27 cellular contexts compared by ENCODE assay signal in genomic region chr7:90025771-90026170, GRCh38.
DNase-seq lines count a peak whose midpoint lies in the region; ATAC-seq, FAIRE-seq and TF ChIP-seq lines count a peak whose summit lies in the region.
"Had no signal": no experiment of that assay in that cellular context is flagged by ENCODE, and none has a peak within 500 bp of the region (broad histone marks: within the 10 kb centered on the region; RNA-seq: fewer than 3 reads in every experiment).

No MANE protein-coding gene starts in this region.

- DNase-seq in GM12891 (ENCODE audit: insufficient read length, low spot score) (no peak), DMS114 treated with DMSO at 0.1 percent for 48 hours (lab: John Stamatoyannopoulos, UW; ENCODE audit: unreplicated experiment) (no peak)
- no peak for DNase-seq in activated naive CD4-positive, alpha-beta T cell treated with anti-CD3 and anti-CD28 coated beads, Interleukin-2, amount 50 U/mL, for 72 hours (ENCODE audit: low spot score in 2 of 2)
- no peak for DNase-seq in CD4-positive, alpha-beta memory T cell
- DNase-seq: activated naive CD8-positive, alpha-beta T cell treated with anti-CD3 and anti-CD28 coated beads, Interleukin-2, amount 10 ng/mL, durations not matched to agents 7 days and 5 days; BE2C; GM23248; hippocampal formation; IMR-90; islet precursor cell; mammary epithelial cell; naive B cell; NCI-H187 treated with DMSO at 0.1 percent for 48 hours; pancreas; Right ventricle myocardium superior; stimulated activated naive CD8-positive, alpha-beta T cell treated with anti-CD3 and anti-CD28 coated beads, Interleukin-15, Interleukin-2, amounts not matched to agents 100 U/mL and 50 U/mL, for 24 hours; trophoblast cell had no signal

- CTCF ChIA-PET in CD4-positive, alpha-beta memory T cell (lab: Charles Lee; ENCODE audit: partially characterized antibody): no interaction called here

- no peaks in the 10 kb centered on the region for H3K36me3 Mint-ChIP-seq in activated naive CD4-positive, alpha-beta T cell treated with anti-CD3 and anti-CD28 coated beads, Interleukin-2, amount 50 U/mL, for 72 hours
- H3K36me3 Mint-ChIP-seq in CD4-positive, alpha-beta memory T cell: no peaks in the 10 kb centered on the region
- H3K36me3 Mint-ChIP-seq: activated naive CD8-positive, alpha-beta T cell treated with anti-CD3 and anti-CD28 coated beads, Interleukin-2, amount 10 ng/mL, durations not matched to agents 7 days and 5 days; brain; naive B cell had no signal

- no peaks in the 10 kb centered on the region for H3K27me3 ChIP-seq in CD4-positive, alpha-beta memory T cell (ENCODE audit: insufficient read depth, low read length)
- H3K27me3 ChIP-seq: BE2C, pancreas had no signal

- H3K4me3 ChIP-seq in CD4-positive, alpha-beta memory T cell (ENCODE audit: low read length in 2 of 2): no peak overlapping the region
- H3K4me3 ChIP-seq: coronary artery, GM23248, pancreas had no signal

- H3K27ac ChIP-seq in CD4-positive, alpha-beta memory T cell (ENCODE audit: low read depth, low read length): no peak overlapping the region
- H3K27ac ChIP-seq: coronary artery, GM23248, HL-60, pancreas had no signal

- ATAC-seq in GM18907 (IDR thresholded peaks at IDR 0.05; ENCODE audit: unreplicated experiment) (peak; percentile 69), HG02610 (IDR thresholded peaks at IDR 0.05; ENCODE audit: unreplicated experiment) (peak; percentile 74), HG03342 (IDR thresholded peaks at IDR 0.05; ENCODE audit: unreplicated experiment) (peak; percentile 91), GM21737 (IDR thresholded peaks at IDR 0.05; ENCODE audit: unreplicated experiment) (no peak)
- ATAC-seq in activated naive CD4-positive, alpha-beta T cell treated with anti-CD3 and anti-CD28 coated beads, Interleukin-2, amount 50 U/mL, for 72 hours: no peak
- ATAC-seq: pancreas; sciatic nerve; stimulated activated naive CD8-positive, alpha-beta T cell treated with anti-CD3 and anti-CD28 coated beads, Interleukin-15, Interleukin-2, amounts not matched to agents 100 U/mL and 50 U/mL, for 24 hours; WTC11 had no signal

- peaks cover 0 to 19% of the 10 kb centered on the region in 2 donors for H3K9me3 Mint-ChIP-seq in activated naive CD4-positive, alpha-beta T cell treated with anti-CD3 and anti-CD28 coated beads, Interleukin-2, amount 50 U/mL, for 72 hours
- H3K9me3 Mint-ChIP-seq in CD4-positive, alpha-beta memory T cell: peaks cover 0 to 6% (median 0%) of the 10 kb centered on the region in 8 donors
- H3K9me3 Mint-ChIP-seq: T-helper 1 cell treated with Interleukin-12 subunit alpha and Interleukin-12 subunit beta and Interleukin-4 antibody, amounts not matched to agents 30 μg/mL and 1 μg/mL, for 36 hours had no signal

- H3K4me3 Mint-ChIP-seq in CD4-positive, alpha-beta memory T cell: no peak overlapping the region
- H3K4me3 Mint-ChIP-seq: activated naive CD8-positive, alpha-beta T cell treated with anti-CD3 and anti-CD28 coated beads, Interleukin-2, amount 10 ng/mL, durations not matched to agents 7 days and 5 days; brain; naive B cell; T-helper 1 cell treated with Interleukin-12 subunit alpha and Interleukin-12 subunit beta and Interleukin-4 antibody, amounts not matched to agents 30 μg/mL and 1 μg/mL, for 36 hours; WTC11 had no signal

- no peak overlapping the region for H3K27ac Mint-ChIP-seq in activated naive CD4-positive, alpha-beta T cell treated with anti-CD3 and anti-CD28 coated beads, Interleukin-2, amount 50 U/mL, for 72 hours
- H3K27ac Mint-ChIP-seq in CD4-positive, alpha-beta memory T cell: no peak overlapping the region
- H3K27ac Mint-ChIP-seq: activated naive CD8-positive, alpha-beta T cell treated with anti-CD3 and anti-CD28 coated beads, Interleukin-2, amount 10 ng/mL, durations not matched to agents 7 days and 5 days; brain; naive B cell; T-helper 1 cell treated with Interleukin-12 subunit alpha and Interleukin-12 subunit beta and Interleukin-4 antibody, amounts not matched to agents 30 μg/mL and 1 μg/mL, for 36 hours; WTC11 had no signal

- no peaks in the 10 kb centered on the region for H3K9me3 ChIP-seq in CD4-positive, alpha-beta memory T cell (ENCODE audit: control insufficient read depth in 1 of 2, low read length in 2 of 2)
- H3K9me3 ChIP-seq: BE2C, pancreas had no signal

- no peaks in the 10 kb centered on the region for H3K27me3 Mint-ChIP-seq in CD4-positive, alpha-beta memory T cell
- H3K27me3 Mint-ChIP-seq: activated naive CD8-positive, alpha-beta T cell treated with anti-CD3 and anti-CD28 coated beads, Interleukin-2, amount 10 ng/mL, durations not matched to agents 7 days and 5 days; brain; naive B cell had no signal

- no peaks in the 10 kb centered on the region for H3K4me1 Mint-ChIP-seq in CD4-positive, alpha-beta memory T cell
- H3K4me1 Mint-ChIP-seq: activated naive CD8-positive, alpha-beta T cell treated with anti-CD3 and anti-CD28 coated beads, Interleukin-2, amount 10 ng/mL, durations not matched to agents 7 days and 5 days; brain; naive B cell; WTC11 had no signal

- POLR2A ChIA-PET in CD4-positive, alpha-beta memory T cell (lab: Charles Lee; ENCODE audit: partially characterized antibody): no interaction called here

- no peaks in the 10 kb centered on the region for H3K4me1 ChIP-seq in CD4-positive, alpha-beta memory T cell (ENCODE audit: insufficient read depth, low read length)
- H3K4me1 ChIP-seq: BE2C, pancreas had no signal

- no peak for FAIRE-seq in GM12891 (lab: Jason Lieb, UNC)

- no peak for TF ChIP-seq POLR2A in GM12891 (IDR thresholded peaks at IDR 0.05; ENCODE audit: low read depth, low read length)

- intact Hi-C loops in CD4-positive, alpha-beta memory T cell (cut with micrococcal nuclease): no loop called here

- H3K36me3 ChIP-seq in CD4-positive, alpha-beta memory T cell (ENCODE audit: insufficient read depth, low read length): no peaks in the 10 kb centered on the region
- H3K36me3 ChIP-seq: BE2C, pancreas had no signal

TF ChIP-seq in GM12891, 5 proteins besides CTCF, POLR2A, EP300 and RAD21:
- TF ChIP-seq SPI1 (IDR thresholded peaks at IDR 0.05; ENCODE audit: low read depth, low read length) (peak; percentile 85), PAX5 (IDR thresholded peaks at IDR 0.05; ENCODE audit: insufficient read depth, low read length, severe bottlenecking) (no peak), POLR2AphosphoS5 (IDR thresholded peaks at IDR 0.05; ENCODE audit: low read depth, low read length) (no peak), POU2F2 (IDR thresholded peaks at IDR 0.05; ENCODE audit: low read depth, low read length) (no peak)

Comparison
In these comparisons a context has a peak if more than half of its experiments do, and no peak if none do; other contexts are left out.
1. ATAC-seq: peak in GM18907 (single experiment), HG02610 (single experiment) and HG03342 (single experiment); none in activated naive CD4-positive, alpha-beta T cell treated with anti-CD3 and anti-CD28 coated beads, Interleukin-2, amount 50 U/mL, for 72 hours (0 of 2) and GM21737 (single experiment).